Comparison of ENCODE assay signal across 8 cellular contexts in genomic region chr11:121656333-121657090, GRCh38.
A peak's percentile ranks its signal among the peaks of the same experiment; 100 is the strongest.
DNase-seq lines count a peak whose midpoint lies in the region; ATAC-seq and TF ChIP-seq lines count a peak whose summit lies in the region.

No MANE protein-coding gene starts in this region.

- H2BK15ac ChIP-seq in H9 (ENCODE audit: low read depth, low read length), result no peak overlapping the region

- H2BK12ac ChIP-seq in H9 (ENCODE audit: insufficient read length, low read depth, low read length), result no peak overlapping the region

- no peak overlapping the region for H4K91ac ChIP-seq in H9 (ENCODE audit: insufficient read length, low read depth, low read length)

- WGBS in H9 (ENCODE audit: extremely low coverage, insufficient read length, low lambda C conversion rate), result no CpG with 5 or more reads among the region's 18 CpGs
- WGBS in right cardiac atrium, result 53% methylated on average over 18 of the region's 18 CpGs

- H3K79me2 ChIP-seq in H9 (ENCODE audit: insufficient read depth, low read length), result no peaks in the 10 kb centered on the region

- H3K9me3 Mint-ChIP-seq in H9, result peaks cover 8 to 10% of the 10 kb centered on the region in 2 experiments
- no peaks in the 10 kb centered on the region for H3K9me3 Mint-ChIP-seq in activated naive CD8-positive, alpha-beta T cell (ENCODE audit: low read depth)
- no peaks in the 10 kb centered on the region for H3K9me3 Mint-ChIP-seq in stimulated activated effector memory CD8-positive, alpha-beta T cell treated with anti-CD3 and anti-CD28 coated beads, Interleukin-12 subunit alpha, Interleukin-12 subunit beta, amount 100 ng/mL, for 72 hours

- H3K4me1 ChIP-seq in H9 (ENCODE audit: insufficient read depth, low read length) (peaks cover 10% of the 10 kb centered on the region; the same call in 1 of the 2 replicates), right cardiac atrium (ENCODE audit: control insufficient read depth, insufficient read depth, low read length) (peaks cover 1% of the 10 kb centered on the region), mucosa of descending colon (ENCODE audit: low read depth) (peaks cover 4% of the 10 kb centered on the region)

- DNase-seq in H9 (no peak), right cardiac atrium (peak in 2 of 3 donors; percentile 45 to 55), cerebellum (ENCODE audit: low spot score) (no peak), mucosa of descending colon (no peak), NCI-H1694 (lab: John Stamatoyannopoulos, UW) (no peak)
- DNase-seq in stimulated activated effector memory CD8-positive, alpha-beta T cell treated with anti-CD3 and anti-CD28 coated beads, Interleukin-12 subunit alpha, Interleukin-12 subunit beta, amount 100 ng/mL, for 72 hours (ENCODE audit: low spot score in 2 of 2), result no peak

- no peaks in the 10 kb centered on the region for H3K27me3 ChIP-seq in H9 (ENCODE audit: insufficient read depth, low read length)
- no peaks in the 10 kb centered on the region for H3K27me3 ChIP-seq in right cardiac atrium (ENCODE audit: control insufficient read depth, insufficient read depth)

- intact Hi-C loops in right cardiac atrium (cut with DNase I), result loop anchor here in 3 of 4 donors (2.0 to 10.0 kb wide), 8 partner anchors 86 to 851 kb away; no protein-coding TSS in a partner anchor
- intact Hi-C loops in mucosa of descending colon (cut with DNase I, micrococcal nuclease), result loop anchor here (5.0 kb wide), 3 partner anchors 446 to 851 kb away; no protein-coding TSS in a partner anchor

- H3K4me1 Mint-ChIP-seq in H9, result peaks cover 40 to 45% of the 10 kb centered on the region in 2 experiments
- peaks cover 14% of the 10 kb centered on the region for H3K4me1 Mint-ChIP-seq in activated naive CD8-positive, alpha-beta T cell (ENCODE audit: low read depth)
- peaks cover 22% of the 10 kb centered on the region for H3K4me1 Mint-ChIP-seq in stimulated activated effector memory CD8-positive, alpha-beta T cell treated with anti-CD3 and anti-CD28 coated beads, Interleukin-12 subunit alpha, Interleukin-12 subunit beta, amount 100 ng/mL, for 72 hours

- peaks cover 7 to 21% (median 9%) of the 10 kb centered on the region in 3 experiments; a peak in 6 of 7 replicates for H3K36me3 Mint-ChIP-seq in H9 (ENCODE audit: insufficient read depth in 1 of 3, low read depth in 3 of 3)
- H3K36me3 Mint-ChIP-seq in activated naive CD8-positive, alpha-beta T cell, result peaks cover 3% of the 10 kb centered on the region
- no peaks in the 10 kb centered on the region for H3K36me3 Mint-ChIP-seq in stimulated activated effector memory CD8-positive, alpha-beta T cell treated with anti-CD3 and anti-CD28 coated beads, Interleukin-12 subunit alpha, Interleukin-12 subunit beta, amount 100 ng/mL, for 72 hours

- no peaks in the 10 kb centered on the region for H4K20me1 ChIP-seq in H9 (ENCODE audit: control insufficient read depth, insufficient read depth, insufficient read length)

- H3K56ac ChIP-seq in H9 (ENCODE audit: insufficient read length, low read depth, low read length), result no peak overlapping the region

- H2AK5ac ChIP-seq in H9 (ENCODE audit: insufficient read length, low read length), result no peak overlapping the region

- H3K4me2 ChIP-seq in H9 (ENCODE audit: insufficient read depth, insufficient read length, low read length), result no peak overlapping the region

- no peak overlapping the region; a peak in 1 of 5 replicates for H3K4me3 Mint-ChIP-seq in H9
- H3K4me3 Mint-ChIP-seq in activated naive CD8-positive, alpha-beta T cell, result peak overlapping the region; percentile 90
- peak overlapping the region; percentile 72 for H3K4me3 Mint-ChIP-seq in stimulated activated effector memory CD8-positive, alpha-beta T cell treated with anti-CD3 and anti-CD28 coated beads, Interleukin-12 subunit alpha, Interleukin-12 subunit beta, amount 100 ng/mL, for 72 hours

- H4K5ac ChIP-seq in H9 (ENCODE audit: insufficient read length, low read depth, low read length), result no peak overlapping the region

- H2BK120ac ChIP-seq in H9 (ENCODE audit: low read depth, low read length, poor library complexity, severe bottlenecking), result no peak overlapping the region

- no peak overlapping the region for H2BK5ac ChIP-seq in H9 (ENCODE audit: insufficient read length, low read length)

- peak overlapping the region in 2 of 3 experiments; percentile 7 to 82; a peak in 1 of 7 replicates for H3K27ac Mint-ChIP-seq in H9
- H3K27ac Mint-ChIP-seq in activated naive CD8-positive, alpha-beta T cell, result peak overlapping the region; percentile 66
- peak overlapping the region; percentile 74 for H3K27ac Mint-ChIP-seq in stimulated activated effector memory CD8-positive, alpha-beta T cell treated with anti-CD3 and anti-CD28 coated beads, Interleukin-12 subunit alpha, Interleukin-12 subunit beta, amount 100 ng/mL, for 72 hours

- H3K36me3 ChIP-seq in mucosa of descending colon (ENCODE audit: low read depth), result no peaks in the 10 kb centered on the region

- no peak overlapping the region for H2BK20ac ChIP-seq in H9 (ENCODE audit: low read depth, low read length, poor library complexity, severe bottlenecking)

- ATAC-seq in right cardiac atrium (no peak), HG03342 (IDR thresholded peaks at IDR 0.05; ENCODE audit: unreplicated experiment) (no peak), mucosa of descending colon (no peak)
- ATAC-seq in stimulated activated effector memory CD8-positive, alpha-beta T cell treated with anti-CD3 and anti-CD28 coated beads, Interleukin-12 subunit alpha, Interleukin-12 subunit beta, amount 100 ng/mL, for 72 hours, result no peak

- TF ChIP-seq CTCF in H9 (conservative IDR thresholded peaks at IDR 0.05), result no peak
- no peak for TF ChIP-seq CTCF in mucosa of descending colon (IDR thresholded peaks at IDR 0.05)

- H3K4me3 ChIP-seq in right cardiac atrium (ENCODE audit: low read length) (no peak overlapping the region), mucosa of descending colon (no peak overlapping the region)

- H3K9me3 ChIP-seq in H9 (ENCODE audit: control insufficient read depth, low read depth, low read length) (no peaks in the 10 kb centered on the region), right cardiac atrium (ENCODE audit: control insufficient read depth, low read length) (no peaks in the 10 kb centered on the region), mucosa of descending colon (no peaks in the 10 kb centered on the region)

- H4K8ac ChIP-seq in H9 (replicated peaks; ENCODE audit: insufficient read length, low read depth, low read length), result no peak overlapping the region

- peaks cover 5% of the 10 kb centered on the region for H3K23me2 ChIP-seq in H9 (ENCODE audit: insufficient read length, low read depth, low read length, poor library complexity, severe bottlenecking)

- H3K14ac ChIP-seq in H9 (ENCODE audit: insufficient read depth, low read length), result no peak overlapping the region

- no peak overlapping the region for H3T11ph ChIP-seq in H9 (ENCODE audit: low read length)

- peaks cover 1% of the 10 kb centered on the region; the same call in 1 of the 2 replicates for H3K27me3 Mint-ChIP-seq in H9 (ENCODE audit: low read depth)
- no peaks in the 10 kb centered on the region for H3K27me3 Mint-ChIP-seq in activated naive CD8-positive, alpha-beta T cell

- peak overlapping the region; percentile 50 for H2AFZ ChIP-seq in H9 (ENCODE audit: low read length)

- H3K4ac ChIP-seq in H9 (ENCODE audit: low read depth, low read length), result no peak overlapping the region

- no peak overlapping the region for H3K9ac ChIP-seq in H9 (ENCODE audit: extremely low read depth, insufficient read length, low read length)

- H3K18ac ChIP-seq in H9 (ENCODE audit: insufficient read length, low read depth, low read length), result no peak overlapping the region

- H3K27ac ChIP-seq in H9 (ENCODE audit: insufficient read length, low read depth, low read length), result no peak overlapping the region
- peak overlapping the region; percentile 93 for H3K27ac ChIP-seq in right cardiac atrium (ENCODE audit: low read length)

- H3K79me1 ChIP-seq in H9 (ENCODE audit: insufficient read depth, low read depth, low read length, poor library complexity, severe bottlenecking), result no peaks in the 10 kb centered on the region

- no peak overlapping the region for H3K23ac ChIP-seq in H9 (ENCODE audit: insufficient read length, low read depth, low read length)

Comparison
In these comparisons a context has a peak if more than half of its experiments do, and no peak if none do; other contexts are left out.
1. DNase-seq: peak in right cardiac atrium (2 of 3); none in H9 (single experiment), stimulated activated effector memory CD8-positive, alpha-beta T cell treated with anti-CD3 and anti-CD28 coated beads, Interleukin-12 subunit alpha, Interleukin-12 subunit beta, amount 100 ng/mL, for 72 hours (0 of 2), cerebellum (single experiment), mucosa of descending colon (0 of 3) and NCI-H1694 (single experiment).
2. H3K4me3 Mint-ChIP-seq: peak in activated naive CD8-positive, alpha-beta T cell (single experiment) and stimulated activated effector memory CD8-positive, alpha-beta T cell treated with anti-CD3 and anti-CD28 coated beads, Interleukin-12 subunit alpha, Interleukin-12 subunit beta, amount 100 ng/mL, for 72 hours (single experiment); none in H9 (0 of 2).
3. Peak in every context shown above with its lines, with median percentiles within 50 percentile points of each other: H3K27ac Mint-ChIP-seq.